Comparison of ENCODE assay signal across 25 cellular contexts in genomic region chr20:24245093-24245492, GRCh38.
"Had no signal": no experiment of that assay in that cellular context is flagged by ENCODE, and none has a peak within 500 bp of the region (broad histone marks: within the 10 kb centered on the region; RNA-seq: fewer than 3 reads in every experiment).

No MANE protein-coding gene starts in this region.

- H3K9me3 ChIP-seq: colonic mucosa, esophagus squamous epithelium, gastrocnemius medialis, heart right ventricle, left lung, lower lobe of right lung had no signal

- H3K27ac ChIP-seq: colonic mucosa, epithelial cell of prostate, esophagus squamous epithelium, gastrocnemius medialis, heart right ventricle, left lung, lower lobe of right lung had no signal

- DNase-seq: colonic mucosa; cortex of kidney; effector CD8-positive, alpha-beta T cell; effector memory CD8-positive, alpha-beta T cell; endodermal cell; erythroblast; esophagus squamous epithelium; foreskin fibroblast; foreskin melanocyte; gastrocnemius medialis; glutamatergic neuron; head of caudate nucleus; heart right ventricle; hippocampal formation; left cardiac atrium; left lung; left ventricle myocardium superior; lower lobe of right lung; mesenchymal stem cell; midbrain; naive thymus-derived CD4-positive, alpha-beta T cell had no signal

- H3K36me3 ChIP-seq: colonic mucosa, esophagus squamous epithelium, gastrocnemius medialis, heart right ventricle, left lung, lower lobe of right lung had no signal

- FAIRE-seq: endometrium, islet of Langerhans, keratinocyte had no signal

- H3K4me3 ChIP-seq: colonic mucosa, esophagus squamous epithelium, gastrocnemius medialis, heart right ventricle, left lung, lower lobe of right lung had no signal

- H3K4me1 ChIP-seq: colonic mucosa, esophagus squamous epithelium, gastrocnemius medialis, heart right ventricle, left lung, lower lobe of right lung had no signal

- H3K27me3 ChIP-seq: colonic mucosa, gastrocnemius medialis, left lung had no signal
